ENCODE assay signal across 15 cellular contexts in the genomic region with DNA sequence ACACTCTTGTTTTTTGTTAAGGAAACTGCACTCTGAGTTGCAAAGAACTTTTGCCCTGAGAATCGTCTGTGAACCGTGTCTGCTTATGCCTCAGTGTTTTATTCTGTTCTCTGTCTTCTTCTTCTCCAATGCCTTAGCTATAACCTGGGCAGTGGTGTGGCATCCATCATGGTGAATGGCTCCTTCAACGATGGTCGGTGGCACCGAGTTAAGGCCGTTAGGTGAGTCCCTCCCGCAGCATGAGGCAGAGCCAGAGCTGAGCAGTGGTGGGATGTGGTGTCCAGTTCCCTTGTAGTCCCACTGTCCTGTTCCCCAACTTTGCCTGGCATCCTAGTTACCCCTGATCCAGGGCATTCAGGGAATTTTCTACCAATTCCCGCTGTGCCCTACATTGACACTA.
DNase-seq lines count a peak whose midpoint lies in the region; ATAC-seq and TF ChIP-seq lines count a peak whose summit lies in the region.
"Had no signal": no experiment of that assay in that cellular context is flagged by ENCODE, and none has a peak within 500 bp of the region (broad histone marks: within the 10 kb centered on the region; RNA-seq: fewer than 3 reads in every experiment).

No MANE protein-coding gene starts in this region.

- POLR2A ChIA-PET in naive thymus-derived CD8-positive, alpha-beta T cell (lab: Charles Lee), result interaction anchor here (0.6 kb wide), 1 partner anchor 22 kb away, joined by 3 read pairs; no protein-coding TSS in a partner anchor

- peaks cover 15 to 35% (median 27%) of the 10 kb centered on the region in 4 donors for H3K4me1 Mint-ChIP-seq in naive thymus-derived CD8-positive, alpha-beta T cell

- 98% methylated on average over 8 of the region's 8 CpGs for WGBS in esophagus muscularis mucosa

- no peak for TF ChIP-seq EP300 in esophagus muscularis mucosa (IDR thresholded peaks at IDR 0.05)

- DNase-seq in ecto neural progenitor cell (ENCODE audit: low spot score) (peak; percentile 22), esophagus muscularis mucosa (ENCODE audit: extremely low spot score) (peak; percentile 68), sciatic nerve (ENCODE audit: low spot score) (peak; percentile 40), NCI-H1436 treated with DMSO at 0.1 percent for 48 hours (lab: John Stamatoyannopoulos, UW) (no peak)
- no peak for DNase-seq in naive thymus-derived CD8-positive, alpha-beta T cell
- DNase-seq: C1 segment of cervical spinal cord; Calu3; CD4-positive, alpha-beta memory T cell; COR-L47; DMS79 treated with DMSO at 0.1 percent for 48 hours; GF-D8; GM23248; HFFc6 had no signal

- peaks cover 0 to 12% (median 0%) of the 10 kb centered on the region in 3 donors for H3K36me3 Mint-ChIP-seq in naive thymus-derived CD8-positive, alpha-beta T cell
- H3K36me3 Mint-ChIP-seq: CD4-positive, alpha-beta memory T cell had no signal

- no peaks in the 10 kb centered on the region for H3K9me3 ChIP-seq in esophagus muscularis mucosa
- H3K9me3 ChIP-seq: HAP-1 had no signal

- intact Hi-C loops in esophagus muscularis mucosa (cut with DNase I), result no loop called here
- intact Hi-C loops in sciatic nerve (cut with DNase I), result no loop called here

- H3K36me3 ChIP-seq in esophagus muscularis mucosa, result no peaks in the 10 kb centered on the region
- H3K36me3 ChIP-seq: HAP-1 had no signal

- peaks cover 0 to 5% (median 0%) of the 10 kb centered on the region in 9 donors for H3K9me3 Mint-ChIP-seq in naive thymus-derived CD8-positive, alpha-beta T cell
- H3K9me3 Mint-ChIP-seq: CD4-positive, alpha-beta memory T cell; HFFc6 had no signal

- peaks cover 57 to 70% (median 68%) of the 10 kb centered on the region in 5 donors for H3K27me3 Mint-ChIP-seq in naive thymus-derived CD8-positive, alpha-beta T cell

- no peak overlapping the region for H3K27ac Mint-ChIP-seq in naive thymus-derived CD8-positive, alpha-beta T cell
- H3K27ac Mint-ChIP-seq: CD4-positive, alpha-beta memory T cell; HFFc6 had no signal

- TF ChIP-seq CTCF in esophagus muscularis mucosa (IDR thresholded peaks at IDR 0.05), result no peak

- H3K27ac ChIP-seq in esophagus muscularis mucosa (replicated peaks in 1 of 4), result no peak overlapping the region
- H3K27ac ChIP-seq: GM23248 had no signal

- peaks cover 3 to 9% (median 7%) of the 10 kb centered on the region in 4 donors for H3K4me1 ChIP-seq in esophagus muscularis mucosa
- H3K4me1 ChIP-seq: HAP-1 had no signal

- TF ChIP-seq POLR2A in esophagus muscularis mucosa (IDR thresholded peaks at IDR 0.05; ENCODE audit: low read depth), result no peak

- no peak overlapping the region for H3K4me3 Mint-ChIP-seq in naive thymus-derived CD8-positive, alpha-beta T cell
- H3K4me3 Mint-ChIP-seq: CD4-positive, alpha-beta memory T cell; HFFc6 had no signal

- ATAC-seq in sciatic nerve (no peak), GM19463 (IDR thresholded peaks at IDR 0.05; ENCODE audit: unreplicated experiment) (no peak)
- no peak for ATAC-seq in naive thymus-derived CD8-positive, alpha-beta T cell

- H3K4me3 ChIP-seq in esophagus muscularis mucosa, result no peak overlapping the region
- H3K4me3 ChIP-seq: GM23248, HAP-1 had no signal

- no peaks in the 10 kb centered on the region for H3K27me3 ChIP-seq in esophagus muscularis mucosa

Comparison
In these comparisons a context has a peak if more than half of its experiments do, and no peak if none do; other contexts are left out.
1. DNase-seq: peak in ecto neural progenitor cell (single experiment), esophagus muscularis mucosa (single experiment) and sciatic nerve (single experiment); none in NCI-H1436 treated with DMSO at 0.1 percent for 48 hours (single experiment) and naive thymus-derived CD8-positive, alpha-beta T cell (0 of 10).